In the genomic region with DNA sequence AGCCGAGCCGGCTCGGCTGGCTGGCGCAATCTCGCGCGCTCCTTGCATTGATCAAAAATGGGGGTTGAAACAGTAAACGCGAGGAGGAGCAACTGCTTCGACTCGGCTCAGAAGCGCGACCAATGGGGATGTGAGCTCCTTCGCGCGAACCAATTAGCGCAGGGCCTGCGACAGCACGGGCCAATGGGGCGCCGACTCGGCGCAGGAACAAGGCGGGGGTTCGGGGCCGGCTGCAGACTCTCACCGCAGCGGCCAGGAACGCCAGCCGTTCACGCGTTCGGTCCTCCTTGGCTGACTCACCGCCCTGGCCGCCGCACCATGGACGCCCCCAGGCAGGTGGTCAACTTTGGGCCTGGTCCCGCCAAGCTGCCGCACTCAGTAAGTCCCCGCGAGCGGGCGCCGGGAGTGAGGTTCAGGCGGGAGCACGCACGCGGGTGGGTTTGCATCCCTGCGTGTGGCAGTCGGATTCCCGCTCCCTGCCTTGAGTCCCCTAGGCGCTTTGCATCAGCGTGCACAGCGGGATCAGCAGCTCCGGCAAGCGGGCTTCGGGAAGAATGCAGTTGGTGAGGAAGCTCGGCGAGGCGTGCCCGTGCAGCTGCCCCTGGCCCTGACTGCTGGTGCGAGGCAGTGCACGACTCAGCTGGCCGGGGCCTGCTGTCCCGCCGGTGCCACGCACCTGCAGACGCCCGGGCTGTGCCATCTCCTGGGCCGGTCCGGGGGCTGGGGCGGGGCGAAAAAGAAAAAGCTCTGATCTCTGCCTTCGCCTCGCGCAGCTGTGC, we compare ENCODE assay signal across 8 cellular contexts. TPM values are rescaled to one million over a fixed set of nuclear protein-coding genes. Genes with fewer than 3 reads are reported as not detected.
DNase-seq lines count a peak whose midpoint lies in the region; ATAC-seq and TF ChIP-seq lines count a peak whose summit lies in the region.

A gene (plus strand): TSS at position 233 of the 779 bp plus-strand sequence. CDS start 86 bp downstream, at position 319.

- H3K9me3 ChIP-seq in Panc1 (ENCODE audit: control insufficient read depth, insufficient read depth, low read depth, low read length) (no peaks in the 10 kb centered on the region), esophagus squamous epithelium (no peaks in the 10 kb centered on the region)

- CTCF ChIA-PET in Panc1 (lab: Charles Lee): interaction anchor here (0.7 kb wide), 1 partner anchor 33 kb away, joined by 7 read pairs; no protein-coding TSS in a partner anchor

- H3K4me3 ChIP-seq in Panc1 (ENCODE audit: low read depth in 2 of 2, low read length in 2 of 2): peak within 1 kb of the TSS; percentile 76 to 77
- peak within 1 kb of the TSS; percentile 62 to 72 (median 64) for H3K4me3 ChIP-seq in esophagus squamous epithelium

- no peaks in the 10 kb centered on the region for H3K27me3 ChIP-seq in Panc1 (ENCODE audit: control insufficient read depth, insufficient read depth, low read length)
- H3K27me3 ChIP-seq in esophagus squamous epithelium: peaks cover 0 to 24% (median 0%) of the 10 kb centered on the region in 4 donors

- H3K4me1 ChIP-seq in Panc1 (ENCODE audit: control insufficient read depth, insufficient read depth, low read length) (peaks cover 6% of the 10 kb centered on the region; the same call in 1 of the 2 replicates), esophagus squamous epithelium (peaks cover 4 to 36% (median 15%) of the 10 kb centered on the region in 3 donors)

- H3K4me1 Mint-ChIP-seq in activated T-cell treated with anti-CD3 and anti-CD28 coated beads, Interleukin-2, amount 50 U/mL, for 4 hours (ENCODE audit: low read depth): peaks cover 31% of the 10 kb centered on the region

- BruUV-seq in Panc1 (replicated peaks; lab: Mats Ljungman, UMichigan): no TSS peak

- H3K36me3 ChIP-seq in Panc1 (ENCODE audit: control insufficient read depth, insufficient read depth, low read length) (peaks cover 16% of the 10 kb centered on the region), esophagus squamous epithelium (peaks cover 0 to 7% (median 0%) of the 10 kb centered on the region in 3 donors)

- intact Hi-C loops in Panc1 (cut with micrococcal nuclease; ENCODE audit: unreplicated experiment) (no loop called here), esophagus squamous epithelium (cut with DNase I) (no loop called here)

- peak; percentile 85 for DNase-seq in DMS53 treated with DMSO at 0.1 percent for 48 hours (lab: John Stamatoyannopoulos, UW; ENCODE audit: unreplicated experiment)
- DNase-seq in KG1 (lab: John Stamatoyannopoulos, UW): peak; percentile 82
- DNase-seq in Panc1 (ENCODE audit: low read depth, low spot score): peak; percentile 69
- DNase-seq in activated T-cell treated with anti-CD3 and anti-CD28 coated beads, Interleukin-2, amount 50 U/mL, for 4 hours: peak; percentile 85
- peak; percentile 30 for DNase-seq in esophagus squamous epithelium (lab: John Stamatoyannopoulos, UW)
- DNase-seq in myocyte (ENCODE audit: low read depth): peak; percentile 94
- peak; percentile 81 to 84 for DNase-seq in stimulated activated CD8-positive, alpha-beta memory T cell treated with anti-CD3 and anti-CD28 coated beads, Interleukin-7, amount 100 ng/mL, for 4 hours (ENCODE audit: low read depth in 2 of 2)

- H3K27ac ChIP-seq in Panc1 (ENCODE audit: low read length) (peak within 1 kb of the TSS; percentile 94), esophagus squamous epithelium (peak within 1 kb of the TSS; percentile 62 to 86 (median 80))

- POLR2A ChIA-PET in Panc1 (lab: Charles Lee): interaction anchor here (0.7 kb wide), 1 partner anchor 44 kb away, joined by 8 read pairs; no protein-coding TSS in a partner anchor

- no peaks in the 10 kb centered on the region for H3K27me3 Mint-ChIP-seq in activated T-cell treated with anti-CD3 and anti-CD28 coated beads, Interleukin-2, amount 50 U/mL, for 4 hours (ENCODE audit: low read depth)

- in situ Hi-C loops in Panc1 (cut with HindIII; ENCODE audit: low pct_unique_long_range_greater_than_20kb, low sequenced_read_pairs): no loop called here

- TF ChIP-seq POLR2A in esophagus squamous epithelium (IDR thresholded peaks at IDR 0.05): peak in 1 of 4 donors; percentile 0

- peak; percentile 98 for ATAC-seq in GM21737 (IDR thresholded peaks at IDR 0.05; ENCODE audit: unreplicated experiment)
- ATAC-seq in Panc1: peak; percentile 99
- peak; percentile 97 to 98 for ATAC-seq in activated T-cell treated with anti-CD3 and anti-CD28 coated beads, Interleukin-2, amount 50 U/mL, for 4 hours

- peak within 1 kb of the TSS; percentile 90 for H3K4me3 Mint-ChIP-seq in activated T-cell treated with anti-CD3 and anti-CD28 coated beads, Interleukin-2, amount 50 U/mL, for 4 hours

- H3K9me3 Mint-ChIP-seq in activated T-cell treated with anti-CD3 and anti-CD28 coated beads, Interleukin-2, amount 50 U/mL, for 4 hours: no peaks in the 10 kb centered on the region

- TF ChIP-seq CTCF in Panc1 (IDR thresholded peaks at IDR 0.05) (no peak), esophagus squamous epithelium (IDR thresholded peaks at IDR 0.05) (peak in 1 of 6 experiments; percentile 5)

- 2% methylated on average over 25 of the region's 76 CpGs; no CpG with 5 or more reads in 1 of the 2 donors for WGBS in esophagus squamous epithelium, 2 donors

- peaks cover 16% of the 10 kb centered on the region for H3K36me3 Mint-ChIP-seq in activated T-cell treated with anti-CD3 and anti-CD28 coated beads, Interleukin-2, amount 50 U/mL, for 4 hours (ENCODE audit: insufficient read depth)

RNA-seq across cellular contexts. Expression of the gene that starts here (rescaled TPM):
- total RNA-seq in Panc1 (2021; ENCODE audit: unreplicated experiment) (71.8 TPM), esophagus squamous epithelium (10 to 100 TPM; 16.2 to 76.1 (median 37.8) TPM), myocyte (47.0 and 48.0 TPM in 2 replicates)
- 130 TPM for polyA plus RNA-seq in Panc1 (2012; ENCODE audit: insufficient read length)
- 100 to 1,000 TPM; 105 to 139 (median 120) TPM for total RNA-seq in activated T-cell treated with anti-CD3 and anti-CD28 coated beads, Interleukin-2, amount 50 U/mL, for 4 hours
- 286 TPM for polyA plus RNA-seq in myocyte (2012)

Comparison
In these comparisons a context has a peak if more than half of its experiments do, and no peak if none do; other contexts are left out.
1. Peak in every context shown above with its lines: DNase-seq, ATAC-seq, H3K4me3 ChIP-seq and H3K27ac ChIP-seq.
2. DNase-seq: peak in every context shown above with its lines; median percentile 94 in myocyte; 85 in DMS53 treated with DMSO at 0.1 percent for 48 hours; 85 in activated T-cell treated with anti-CD3 and anti-CD28 coated beads, Interleukin-2, amount 50 U/mL, for 4 hours; 82 in stimulated activated CD8-positive, alpha-beta memory T cell treated with anti-CD3 and anti-CD28 coated beads, Interleukin-7, amount 100 ng/mL, for 4 hours; 82 in KG1; 69 in Panc1; 30 in esophagus squamous epithelium.